In genomic region chr13:112209731-112210130, GRCh38 we compare ENCODE assay signal across 30 cellular contexts.
"Had no signal": no experiment of that assay in that cellular context is flagged by ENCODE, and none has a peak within 500 bp of the region (broad histone marks: within the 10 kb centered on the region; RNA-seq: fewer than 3 reads in every experiment).

No MANE protein-coding gene starts in this region.

- H3K9me3 Mint-ChIP-seq: naive thymus-derived CD8-positive, alpha-beta T cell; natural killer cell treated with Interleukin-12 subunit alpha and Interleukin-12 subunit beta and Interleukin-15 and Interleukin-18, amount 100 ng/mL, for 72 hours; nephron progenitor cell; neural crest cell; stimulated activated effector memory CD8-positive, alpha-beta T cell treated with anti-CD3 and anti-CD28 coated beads, Interleukin-12 subunit alpha, Interleukin-12 subunit beta, amount 100 ng/mL, for 72 hours; stimulated activated naive CD8-positive, alpha-beta T cell treated with anti-CD3 and anti-CD28 coated beads, Interleukin-15, Interleukin-2, amounts not matched to agents 100 ng/mL and 50 ng/mL, for 24 hours; type B pancreatic cell had no signal

- H3K27ac Mint-ChIP-seq: naive B cell; naive thymus-derived CD8-positive, alpha-beta T cell; natural killer cell treated with Interleukin-12 subunit alpha and Interleukin-12 subunit beta and Interleukin-15 and Interleukin-18, amount 100 ng/mL, for 72 hours; nephron progenitor cell; progenitor cell of endocrine pancreas; stimulated activated effector memory CD8-positive, alpha-beta T cell treated with anti-CD3 and anti-CD28 coated beads, Interleukin-12 subunit alpha, Interleukin-12 subunit beta, amount 100 ng/mL, for 72 hours; stimulated activated naive CD8-positive, alpha-beta T cell treated with anti-CD3 and anti-CD28 coated beads, Interleukin-15, Interleukin-2, amounts not matched to agents 100 ng/mL and 50 ng/mL, for 24 hours; type B pancreatic cell had no signal

- H3K36me3 ChIP-seq: ovary, right lobe of liver, sigmoid colon, suprapubic skin, tibial artery, transverse colon, upper lobe of right lung, uterus had no signal

- H3K4me3 Mint-ChIP-seq: naive B cell; naive thymus-derived CD8-positive, alpha-beta T cell; natural killer cell treated with Interleukin-12 subunit alpha and Interleukin-12 subunit beta and Interleukin-15 and Interleukin-18, amount 100 ng/mL, for 72 hours; nephron progenitor cell; neural crest cell; stimulated activated effector memory CD8-positive, alpha-beta T cell treated with anti-CD3 and anti-CD28 coated beads, Interleukin-12 subunit alpha, Interleukin-12 subunit beta, amount 100 ng/mL, for 72 hours; stimulated activated naive CD8-positive, alpha-beta T cell treated with anti-CD3 and anti-CD28 coated beads, Interleukin-15, Interleukin-2, amounts not matched to agents 100 ng/mL and 50 ng/mL, for 24 hours; type B pancreatic cell had no signal

- H3K36me3 Mint-ChIP-seq: naive B cell; naive thymus-derived CD8-positive, alpha-beta T cell; natural killer cell treated with Interleukin-12 subunit alpha and Interleukin-12 subunit beta and Interleukin-15 and Interleukin-18, amount 100 ng/mL, for 72 hours; stimulated activated effector memory CD8-positive, alpha-beta T cell treated with anti-CD3 and anti-CD28 coated beads, Interleukin-12 subunit alpha, Interleukin-12 subunit beta, amount 100 ng/mL, for 72 hours; type B pancreatic cell had no signal

- H3K4me3 ChIP-seq: ovary, psoas muscle, right lobe of liver, sigmoid colon, suprapubic skin, testis, tibial artery, transverse colon, upper lobe of right lung, uterus had no signal

- ATAC-seq: naive thymus-derived CD8-positive, alpha-beta T cell; natural killer cell treated with Interleukin-12 subunit alpha and Interleukin-12 subunit beta and Interleukin-15 and Interleukin-18, amount 100 ng/mL, for 72 hours; psoas muscle; right cardiac atrium; right lobe of liver; stimulated activated effector memory CD8-positive, alpha-beta T cell treated with anti-CD3 and anti-CD28 coated beads, Interleukin-12 subunit alpha, Interleukin-12 subunit beta, amount 100 ng/mL, for 72 hours; upper lobe of right lung had no signal

- H3K27ac ChIP-seq: ovary, parathyroid adenoma, psoas muscle, right lobe of liver, sigmoid colon, suprapubic skin, testis, tibial artery, transverse colon, upper lobe of right lung, uterus had no signal

- H3K9me3 ChIP-seq: ovary, psoas muscle, sigmoid colon, suprapubic skin, testis, tibial artery, transverse colon, upper lobe of right lung, uterus had no signal

- DNase-seq: naive B cell; naive thymus-derived CD8-positive, alpha-beta T cell; occipital lobe; ovary; posterior cingulate gyrus; psoas muscle; right cardiac atrium; right lobe of liver; sigmoid colon; small intestine; stimulated activated CD4-positive, alpha-beta T cell treated with anti-CD3 and anti-CD28 coated beads, Interleukin-15, amount 100 ng/mL, for 24 hours; stimulated activated CD4-positive, alpha-beta T cell treated with anti-CD3 and anti-CD28 coated beads, Interleukin-2, amount 100 ng/mL, for 24 hours; stimulated activated CD4-positive, alpha-beta T cell treated with anti-CD3 and anti-CD28 coated beads, Interleukin-2, amount 100 ng/mL, for 48 hours; stimulated activated CD4-positive, alpha-beta T cell treated with anti-CD3 and anti-CD28 coated beads, Interleukin-4, amount 100 ng/mL, for 24 hours; stimulated activated naive CD4-positive, alpha-beta T cell; substantia nigra; testis; tibial artery; transverse colon; upper lobe of right lung; uterus had no signal

- H3K4me1 ChIP-seq: parathyroid adenoma, psoas muscle, tibial artery, upper lobe of right lung, uterus had no signal
